26 cellular contexts compared by ENCODE assay signal in the genomic region with DNA sequence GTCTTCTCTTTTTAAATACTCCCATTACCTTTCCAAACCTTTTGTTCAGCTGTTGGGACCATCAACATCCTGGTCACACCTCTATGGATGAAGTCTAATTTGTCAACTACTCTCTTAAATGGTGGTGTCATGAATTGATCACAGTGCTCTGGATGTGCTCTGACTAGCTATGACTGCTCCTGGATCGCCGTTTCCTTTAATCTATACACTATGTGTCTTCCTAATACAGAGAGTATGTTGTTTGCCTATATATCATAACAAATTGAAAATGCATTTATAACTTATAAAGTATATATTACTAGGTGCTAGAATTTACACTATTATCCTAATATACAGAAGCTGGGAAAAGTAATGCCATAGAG.
"Had no signal": no experiment of that assay in that cellular context is flagged by ENCODE, and none has a peak within 500 bp of the region (broad histone marks: within the 10 kb centered on the region; RNA-seq: fewer than 3 reads in every experiment).

No MANE protein-coding gene starts in this region.

- H3K27ac ChIP-seq: coronary artery, dorsolateral prefrontal cortex, esophagus squamous epithelium, gastroesophageal sphincter, heart left ventricle, hepatocyte, left lung, lower lobe of right lung had no signal

- H3K9me3 ChIP-seq: esophagus squamous epithelium, gastroesophageal sphincter, heart left ventricle, left lung, lower lobe of right lung, mucosa of descending colon had no signal

- H3K27me3 ChIP-seq: dorsolateral prefrontal cortex, esophagus squamous epithelium, gastroesophageal sphincter, heart left ventricle, hepatocyte, left lung had no signal

- FAIRE-seq: colon, endothelial cell of umbilical vein, frontal cortex had no signal

- H3K4me1 Mint-ChIP-seq: naive B cell; naive thymus-derived CD8-positive, alpha-beta T cell had no signal

- H3K4me3 Mint-ChIP-seq: immature natural killer cell; mesothelial cell of epicardium; naive B cell; naive thymus-derived CD8-positive, alpha-beta T cell had no signal

- H3K27ac Mint-ChIP-seq: immature natural killer cell; mesothelial cell of epicardium; naive B cell; naive thymus-derived CD8-positive, alpha-beta T cell had no signal

- H3K79me2 ChIP-seq: hepatocyte had no signal

- H3K36me3 Mint-ChIP-seq: naive B cell; naive thymus-derived CD8-positive, alpha-beta T cell had no signal

- H3K36me3 ChIP-seq: esophagus squamous epithelium, gastroesophageal sphincter, left lung, lower lobe of right lung had no signal

- DNase-seq: dermis blood vessel endothelial cell; dorsolateral prefrontal cortex; effector CD4-positive, alpha-beta T cell; effector memory CD4-positive, alpha-beta T cell; erythroblast; esophagus squamous epithelium; foreskin fibroblast; heart left ventricle; hypothalamus; immature natural killer cell; islet precursor cell; left cardiac atrium; left lung; left ventricle myocardium superior; lower lobe of right lung; mesenchymal stem cell; mucosa of descending colon; naive B cell; naive thymus-derived CD8-positive, alpha-beta T cell had no signal

- H3K4me1 ChIP-seq: esophagus squamous epithelium, left lung, lower lobe of right lung had no signal

- H2AFZ ChIP-seq: hepatocyte had no signal

- H3K4me3 ChIP-seq: coronary artery, dorsolateral prefrontal cortex, esophagus squamous epithelium, gastroesophageal sphincter, heart left ventricle, hepatocyte, left lung, lower lobe of right lung, mucosa of descending colon had no signal

- ATAC-seq: gastroesophageal sphincter; heart left ventricle; left ventricle myocardium superior; mucosa of descending colon; naive thymus-derived CD8-positive, alpha-beta T cell had no signal

- H3K9me3 Mint-ChIP-seq: naive B cell; naive thymus-derived CD8-positive, alpha-beta T cell had no signal

- H3K4me2 ChIP-seq: hepatocyte had no signal
